9 cellular contexts compared by ENCODE assay signal in the genomic region with DNA sequence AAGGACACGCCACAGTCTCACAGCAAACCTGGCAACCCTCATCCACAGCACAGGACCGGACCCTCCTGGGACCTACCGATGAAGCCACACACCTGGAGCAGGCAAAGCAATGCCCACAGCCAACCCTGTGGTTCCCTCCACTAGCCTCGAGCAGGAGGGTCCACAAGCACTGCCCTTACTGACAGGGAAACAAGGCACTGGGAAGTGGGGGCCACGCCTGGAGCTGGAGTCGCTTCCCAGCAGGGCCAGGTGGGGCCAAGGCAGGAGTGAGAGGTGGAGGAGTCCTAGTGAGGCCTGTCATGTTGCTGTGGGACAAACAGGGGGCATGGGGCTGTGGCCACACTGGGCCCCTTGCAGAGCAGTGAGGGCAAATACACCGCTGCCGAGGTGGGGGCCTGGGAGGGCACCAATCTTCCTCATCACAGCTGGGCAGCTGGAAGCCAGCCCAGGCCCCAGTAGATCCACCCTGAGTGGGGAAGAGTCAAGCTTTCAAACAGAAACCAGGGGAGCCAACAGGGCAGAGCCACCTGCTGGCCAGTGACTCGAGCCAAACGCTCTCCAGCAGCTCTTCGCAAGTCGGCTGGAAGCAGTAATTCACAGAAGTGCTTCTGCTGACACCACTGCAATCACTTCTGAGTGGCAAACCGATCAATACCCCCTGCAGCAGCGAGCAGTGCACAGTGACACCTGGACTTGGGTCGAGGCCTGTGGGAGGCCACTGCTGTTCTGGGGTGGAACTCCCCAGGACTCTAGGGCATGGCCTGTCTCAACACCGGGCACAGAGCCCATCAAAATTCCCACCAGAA.
A peak's percentile ranks its signal among the peaks of the same experiment; 100 is the strongest.
DNase-seq lines count a peak whose midpoint lies in the region; ATAC-seq and TF ChIP-seq lines count a peak whose summit lies in the region.
"Had no signal": no experiment of that assay in that cellular context is flagged by ENCODE, and none has a peak within 500 bp of the region (broad histone marks: within the 10 kb centered on the region; RNA-seq: fewer than 3 reads in every experiment).

No MANE protein-coding gene starts in this region.

- TF ChIP-seq EP300 in Ishikawa (IDR thresholded peaks at IDR 0.05; ENCODE audit: borderline replicate concordance) = no peak

- TF ChIP-seq CTCF in C4-2B (conservative IDR thresholded peaks at IDR 0.05) (peak; percentile 66), VCaP (conservative IDR thresholded peaks at IDR 0.05) (peak; percentile 75)

- H3K27ac ChIP-seq in C4-2B (no peak overlapping the region), VCaP (no peak overlapping the region)
- H3K27ac ChIP-seq: SK-N-MC had no signal

- DNase-seq in left kidney (ENCODE audit: low read depth, low spot score) (peak; percentile 62), GM19238 (ENCODE audit: insufficient read length, low spot score) (no peak), dedifferentiated amniotic fluid mesenchymal stem cell (ENCODE audit: extremely low spot score) (no peak)

- TF ChIP-seq RAD21 in Ishikawa (IDR thresholded peaks at IDR 0.05; ENCODE audit: low read depth) = peak; percentile 16; the same call in 1 of the 2 replicates

- ATAC-seq in HG02623 (IDR thresholded peaks at IDR 0.05; ENCODE audit: unreplicated experiment) (no peak), HG03342 (IDR thresholded peaks at IDR 0.05; ENCODE audit: unreplicated experiment) (no peak)

TF ChIP-seq in Ishikawa, 13 proteins besides CTCF, POLR2A, EP300 and RAD21:
- TF ChIP-seq, protein P1, sequence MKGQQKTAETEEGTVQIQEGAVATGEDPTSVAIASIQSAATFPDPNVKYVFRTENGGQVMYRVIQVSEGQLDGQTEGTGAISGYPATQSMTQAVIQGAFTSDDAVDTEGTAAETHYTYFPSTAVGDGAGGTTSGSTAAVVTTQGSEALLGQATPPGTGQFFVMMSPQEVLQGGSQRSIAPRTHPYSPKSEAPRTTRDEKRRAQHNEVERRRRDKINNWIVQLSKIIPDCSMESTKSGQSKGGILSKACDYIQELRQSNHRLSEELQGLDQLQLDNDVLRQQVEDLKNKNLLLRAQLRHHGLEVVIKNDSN (IDR thresholded peaks at IDR 0.05) = no peak
- TF ChIP-seq NFIC (IDR thresholded peaks at IDR 0.05) (no peak), TEAD4 (IDR thresholded peaks at IDR 0.05) (no peak), CEBPB (IDR thresholded peaks at IDR 0.05) (no peak), TCF12 (IDR thresholded peaks at IDR 0.05; ENCODE audit: low read depth) (no peak), CREB1 (IDR thresholded peaks at IDR 0.05; ENCODE audit: low read depth) (no peak), ZBTB7A (IDR thresholded peaks at IDR 0.05; ENCODE audit: low read depth) (no peak), YY1 (IDR thresholded peaks at IDR 0.05; ENCODE audit: low read depth) (no peak), EGR1 (IDR thresholded peaks at IDR 0.05) (no peak), FOXM1 (IDR thresholded peaks at IDR 0.05; ENCODE audit: borderline replicate concordance, low read depth) (no peak), TAF1 (IDR thresholded peaks at IDR 0.05; ENCODE audit: low read depth) (no peak)
- TF ChIP-seq, protein P2, sequence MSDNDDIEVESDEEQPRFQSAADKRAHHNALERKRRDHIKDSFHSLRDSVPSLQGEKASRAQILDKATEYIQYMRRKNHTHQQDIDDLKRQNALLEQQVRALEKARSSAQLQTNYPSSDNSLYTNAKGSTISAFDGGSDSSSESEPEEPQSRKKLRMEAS (IDR thresholded peaks at IDR 0.05) = no peak
- TF ChIP-seq, protein P3, sequence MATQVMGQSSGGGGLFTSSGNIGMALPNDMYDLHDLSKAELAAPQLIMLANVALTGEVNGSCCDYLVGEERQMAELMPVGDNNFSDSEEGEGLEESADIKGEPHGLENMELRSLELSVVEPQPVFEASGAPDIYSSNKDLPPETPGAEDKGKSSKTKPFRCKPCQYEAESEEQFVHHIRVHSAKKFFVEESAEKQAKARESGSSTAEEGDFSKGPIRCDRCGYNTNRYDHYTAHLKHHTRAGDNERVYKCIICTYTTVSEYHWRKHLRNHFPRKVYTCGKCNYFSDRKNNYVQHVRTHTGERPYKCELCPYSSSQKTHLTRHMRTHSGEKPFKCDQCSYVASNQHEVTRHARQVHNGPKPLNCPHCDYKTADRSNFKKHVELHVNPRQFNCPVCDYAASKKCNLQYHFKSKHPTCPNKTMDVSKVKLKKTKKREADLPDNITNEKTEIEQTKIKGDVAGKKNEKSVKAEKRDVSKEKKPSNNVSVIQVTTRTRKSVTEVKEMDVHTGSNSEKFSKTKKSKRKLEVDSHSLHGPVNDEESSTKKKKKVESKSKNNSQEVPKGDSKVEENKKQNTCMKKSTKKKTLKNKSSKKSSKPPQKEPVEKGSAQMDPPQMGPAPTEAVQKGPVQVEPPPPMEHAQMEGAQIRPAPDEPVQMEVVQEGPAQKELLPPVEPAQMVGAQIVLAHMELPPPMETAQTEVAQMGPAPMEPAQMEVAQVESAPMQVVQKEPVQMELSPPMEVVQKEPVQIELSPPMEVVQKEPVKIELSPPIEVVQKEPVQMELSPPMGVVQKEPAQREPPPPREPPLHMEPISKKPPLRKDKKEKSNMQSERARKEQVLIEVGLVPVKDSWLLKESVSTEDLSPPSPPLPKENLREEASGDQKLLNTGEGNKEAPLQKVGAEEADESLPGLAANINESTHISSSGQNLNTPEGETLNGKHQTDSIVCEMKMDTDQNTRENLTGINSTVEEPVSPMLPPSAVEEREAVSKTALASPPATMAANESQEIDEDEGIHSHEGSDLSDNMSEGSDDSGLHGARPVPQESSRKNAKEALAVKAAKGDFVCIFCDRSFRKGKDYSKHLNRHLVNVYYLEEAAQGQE (IDR thresholded peaks at IDR 0.05; ENCODE audit: low read depth) = no peak
